17 cellular contexts compared by ENCODE assay signal in genomic region chr10:36465604-36466379, GRCh38.
"Had no signal": no experiment of that assay in that cellular context is flagged by ENCODE, and none has a peak within 500 bp of the region (broad histone marks: within the 10 kb centered on the region; RNA-seq: fewer than 3 reads in every experiment).

No MANE protein-coding gene starts in this region.

- H3K27me3 ChIP-seq: brain microvascular endothelial cell, gastroesophageal sphincter, heart left ventricle, tibial artery had no signal

- H3K4me1 ChIP-seq: gastroesophageal sphincter, tibial artery had no signal

- H3K9me3 ChIP-seq: gastroesophageal sphincter, heart left ventricle, tibial artery had no signal

- H3K36me3 ChIP-seq: brain microvascular endothelial cell, gastroesophageal sphincter, heart left ventricle, tibial artery had no signal

- H3K27ac ChIP-seq: brain microvascular endothelial cell, coronary artery, gastroesophageal sphincter, heart left ventricle, tibial artery had no signal

- ATAC-seq: activated CD8-positive, alpha-beta T cell treated with anti-CD3 and anti-CD28 coated beads for 36 hours; gastroesophageal sphincter; heart left ventricle; left ventricle myocardium superior; stimulated activated naive CD8-positive, alpha-beta T cell treated with anti-CD3 and anti-CD28 coated beads, Interleukin-15, Interleukin-2, amounts not matched to agents 100 U/mL and 50 U/mL, for 24 hours had no signal

- DNase-seq: activated CD4-positive, alpha-beta T cell treated with anti-CD3 and anti-CD28 coated beads for 48 hours; activated CD4-positive, CD25-positive, alpha-beta regulatory T cell; activated CD8-positive, alpha-beta T cell treated with anti-CD3 and anti-CD28 coated beads for 36 hours; activated naive CD4-positive, alpha-beta T cell treated with Interleukin-2 at 50 U/mL for 16 hours; activated naive CD8-positive, alpha-beta T cell treated with anti-CD3 and anti-CD28 coated beads, Interleukin-2, amount 10 ng/mL, durations not matched to agents 7 days and 5 days; activated T-cell treated with anti-CD3 and anti-CD28 coated beads, Interleukin-2, amount 50 U/mL, for 24 hours; brain microvascular endothelial cell; heart left ventricle; kidney glomerular epithelial cell; left ventricle myocardium superior; occipital lobe; stimulated activated naive CD8-positive, alpha-beta T cell treated with anti-CD3 and anti-CD28 coated beads, Interleukin-15, Interleukin-2, amounts not matched to agents 100 U/mL and 50 U/mL, for 24 hours; substantia nigra; T-helper 9 cell; tibial artery had no signal

- H3K4me3 ChIP-seq: coronary artery, gastroesophageal sphincter, heart left ventricle, tibial artery had no signal
